ENCODE assay signal across 9 cellular contexts in the genomic region with DNA sequence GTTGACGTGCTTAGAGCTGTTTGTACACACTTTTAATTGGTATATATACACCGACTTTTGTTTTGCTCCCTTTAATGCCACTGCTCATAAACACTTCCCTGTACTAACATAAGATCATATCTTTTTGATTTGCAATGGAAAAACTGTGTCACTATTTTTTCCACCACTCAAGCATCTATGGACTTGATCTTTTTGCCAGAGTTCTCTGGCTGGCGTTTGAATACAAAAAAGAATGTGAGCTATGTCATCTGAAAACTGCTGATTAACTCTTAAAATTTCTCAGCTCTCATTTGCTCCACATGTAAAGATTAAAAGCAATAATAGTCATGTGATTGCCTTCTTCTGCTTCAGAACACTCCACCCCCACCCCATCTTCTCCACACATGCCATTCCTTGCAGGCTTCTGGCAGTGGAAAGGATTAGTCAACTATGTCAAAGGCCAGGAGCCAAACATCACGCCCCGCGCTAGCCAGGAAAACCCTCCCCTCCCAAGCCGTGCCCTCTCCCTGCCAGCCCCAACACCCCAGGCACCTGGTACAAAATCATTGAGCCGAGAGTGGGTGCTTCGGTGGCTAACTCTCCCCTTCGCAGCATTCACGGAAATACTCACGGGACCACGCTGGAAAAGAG.
DNase-seq lines count a peak whose midpoint lies in the region; ATAC-seq and TF ChIP-seq lines count a peak whose summit lies in the region.
"Had no signal": no experiment of that assay in that cellular context is flagged by ENCODE, and none has a peak within 500 bp of the region (broad histone marks: within the 10 kb centered on the region; RNA-seq: fewer than 3 reads in every experiment).

No MANE protein-coding gene starts in this region.

- no peak for TF ChIP-seq CTCF in CD8-positive, alpha-beta T cell (IDR thresholded peaks at IDR 0.05)
- TF ChIP-seq CTCF in RWPE2 (IDR thresholded peaks at IDR 0.05; ENCODE audit: poor library complexity, severe bottlenecking) (no peak), esophagus muscularis mucosa (IDR thresholded peaks at IDR 0.05) (no peak), osteocyte (IDR thresholded peaks at IDR 0.05) (no peak)

- POLR2A ChIA-PET in CD8-positive, alpha-beta T cell (lab: Charles Lee), result interaction anchor here (1.6 kb wide), 1 partner anchor 9 kb away, joined by 5 read pairs; no protein-coding TSS in a partner anchor

- 33% methylated on average over 13 of the region's 13 CpGs for WGBS in esophagus muscularis mucosa

- DNase-seq in CD8-positive, alpha-beta T cell, result peak in 1 of 7 experiments; percentile 9
- DNase-seq in RWPE2 (ENCODE audit: low spot score) (peak; percentile 86), esophagus muscularis mucosa (ENCODE audit: extremely low spot score) (peak; percentile 91), osteocyte (ENCODE audit: extremely low spot score, unreplicated experiment) (peak; percentile 87), caudate nucleus (lab: John Stamatoyannopoulos, UW) (no peak)

- TF ChIP-seq EP300 in esophagus muscularis mucosa (IDR thresholded peaks at IDR 0.05), result no peak

- CTCF ChIA-PET in CD8-positive, alpha-beta T cell (lab: Charles Lee), result interaction anchor here (1.8 to 2.2 kb wide), 2 partner anchors 9 to 33 kb away, joined by 5 to 9 read pairs; no protein-coding TSS in a partner anchor

- H3K27ac Mint-ChIP-seq in CD8-positive, alpha-beta T cell, result peak overlapping the region; percentile 84
- peak overlapping the region; percentile 97 for H3K27ac Mint-ChIP-seq in osteocyte (ENCODE audit: unreplicated experiment)

- H3K4me3 Mint-ChIP-seq in CD8-positive, alpha-beta T cell, result no peak overlapping the region
- H3K4me3 Mint-ChIP-seq in osteocyte (ENCODE audit: unreplicated experiment), result peak overlapping the region; percentile 46

- intact Hi-C loops in CD8-positive, alpha-beta T cell (cut with DNase I, micrococcal nuclease), result loop anchor here in 1 of 2 experiments (2.0 to 5.0 kb wide), 2 partner anchors 18 to 35 kb away; no protein-coding TSS in a partner anchor
- intact Hi-C loops in esophagus muscularis mucosa (cut with DNase I), result no loop called here

- no peaks in the 10 kb centered on the region for H3K36me3 ChIP-seq in CD8-positive, alpha-beta T cell (ENCODE audit: insufficient read depth, low read length)
- H3K36me3 ChIP-seq in RWPE2 (ENCODE audit: low read depth), result no peaks in the 10 kb centered on the region
- no peaks in the 10 kb centered on the region for H3K36me3 ChIP-seq in esophagus muscularis mucosa

- no peaks in the 10 kb centered on the region for H3K36me3 Mint-ChIP-seq in CD8-positive, alpha-beta T cell
- H3K36me3 Mint-ChIP-seq in osteocyte (ENCODE audit: unreplicated experiment), result no peaks in the 10 kb centered on the region

- no peaks in the 10 kb centered on the region for H3K27me3 Mint-ChIP-seq in CD8-positive, alpha-beta T cell (ENCODE audit: low read depth)
- H3K27me3 Mint-ChIP-seq in osteocyte (ENCODE audit: unreplicated experiment), result no peaks in the 10 kb centered on the region

- no peak for TF ChIP-seq POLR2A in esophagus muscularis mucosa (IDR thresholded peaks at IDR 0.05; ENCODE audit: low read depth)

- no peaks in the 10 kb centered on the region for H3K27me3 ChIP-seq in CD8-positive, alpha-beta T cell (ENCODE audit: insufficient read depth, low read length)
- no peaks in the 10 kb centered on the region for H3K27me3 ChIP-seq in RWPE2 (ENCODE audit: insufficient read depth, poor library complexity, severe bottlenecking)
- no peaks in the 10 kb centered on the region for H3K27me3 ChIP-seq in esophagus muscularis mucosa

- H3K9me3 ChIP-seq in CD8-positive, alpha-beta T cell (ENCODE audit: low read length), result no peaks in the 10 kb centered on the region
- no peaks in the 10 kb centered on the region for H3K9me3 ChIP-seq in RWPE2 (ENCODE audit: severe bottlenecking)
- H3K9me3 ChIP-seq in esophagus muscularis mucosa, result no peaks in the 10 kb centered on the region

- no peak for ATAC-seq in CD8-positive, alpha-beta T cell
- ATAC-seq in RWPE2 (ENCODE audit: low read depth), result peak; percentile 95
- no peak for ATAC-seq in GM21360 (IDR thresholded peaks at IDR 0.05; ENCODE audit: unreplicated experiment)
- no peak for ATAC-seq in GM21737 (IDR thresholded peaks at IDR 0.05; ENCODE audit: unreplicated experiment)
- no peak for ATAC-seq in GM18517 (IDR thresholded peaks at IDR 0.05; ENCODE audit: unreplicated experiment)

- no peak overlapping the region for H3K27ac ChIP-seq in CD8-positive, alpha-beta T cell (ENCODE audit: low read depth, low read length)
- peak overlapping the region; percentile 17 for H3K27ac ChIP-seq in RWPE2 (ENCODE audit: poor library complexity, severe bottlenecking)
- peak overlapping the region; percentile 76 to 82 (median 80) for H3K27ac ChIP-seq in esophagus muscularis mucosa (replicated peaks in 1 of 4)
- H3K27ac ChIP-seq in caudate nucleus (ENCODE audit: low read depth, low read length), result no peak overlapping the region

- no peak overlapping the region for H3K4me3 ChIP-seq in CD8-positive, alpha-beta T cell (ENCODE audit: low read depth, low read length)
- H3K4me3 ChIP-seq in RWPE2 (ENCODE audit: severe bottlenecking) (no peak overlapping the region), esophagus muscularis mucosa (peak overlapping the region; percentile 4 to 32 (median 16))
- H3K4me3 ChIP-seq: dorsolateral prefrontal cortex had no signal

- H3K4me1 ChIP-seq in CD8-positive, alpha-beta T cell (ENCODE audit: insufficient read depth, low read length), result peaks cover 84% of the 10 kb centered on the region
- H3K4me1 ChIP-seq in RWPE2 (ENCODE audit: insufficient read depth, poor library complexity, severe bottlenecking) (peaks cover 13% of the 10 kb centered on the region), esophagus muscularis mucosa (peaks cover 43 to 71% (median 60%) of the 10 kb centered on the region in 4 donors)

- no peaks in the 10 kb centered on the region for H3K9me3 Mint-ChIP-seq in CD8-positive, alpha-beta T cell
- H3K9me3 Mint-ChIP-seq in osteocyte (ENCODE audit: unreplicated experiment), result no peaks in the 10 kb centered on the region

- peaks cover 69% of the 10 kb centered on the region for H3K4me1 Mint-ChIP-seq in CD8-positive, alpha-beta T cell (ENCODE audit: low read depth)
- peaks cover 60% of the 10 kb centered on the region for H3K4me1 Mint-ChIP-seq in osteocyte (ENCODE audit: unreplicated experiment)

Comparison
In these comparisons a context has a peak if more than half of its experiments do, and no peak if none do; other contexts are left out.
1. DNase-seq: peak in RWPE2 (single experiment), esophagus muscularis mucosa (single experiment) and osteocyte (single experiment); none in caudate nucleus (0 of 61).
2. H3K27ac ChIP-seq: peak in RWPE2 (single experiment) and esophagus muscularis mucosa (4 of 4); none in CD8-positive, alpha-beta T cell (single experiment) and caudate nucleus (single experiment).
3. H3K4me3 ChIP-seq: peak in esophagus muscularis mucosa (4 of 4); none in CD8-positive, alpha-beta T cell (single experiment) and RWPE2 (single experiment).